ENCODE assay signal across 1 cellular context in genomic region chr6:3372184-3372846, GRCh38.
TF ChIP-seq lines count a peak whose summit lies in the region.

No MANE protein-coding gene starts in this region.

TF ChIP-seq in HepG2, 621 proteins besides CTCF, POLR2A, EP300 and RAD21 (continued from another document):
- TF ChIP-seq GPBP1L1 (CRISPR knock-in tag; IDR thresholded peaks at IDR 0.05) (no peak), STAT5B (CRISPR knock-in tag; IDR thresholded peaks at IDR 0.05) (no peak), NFAT5 (CRISPR knock-in tag; IDR thresholded peaks at IDR 0.05) (no peak), TARDBP (CRISPR knock-in tag; IDR thresholded peaks at IDR 0.05) (0 out of 2 replicates have a peak, but pooled peaks have one; percentile 25), MYNN (CRISPR knock-in tag; IDR thresholded peaks at IDR 0.05; ENCODE audit: low read depth) (no peak), ZBTB34 (CRISPR knock-in tag; IDR thresholded peaks at IDR 0.05) (peak; percentile 43; the same call in 1 of the 2 replicates), SNAPC2 (CRISPR knock-in tag; IDR thresholded peaks at IDR 0.05) (no peak), ZNF572 (CRISPR knock-in tag; IDR thresholded peaks at IDR 0.05) (0 out of 2 replicates have a peak, but pooled peaks have one; percentile 11), GATAD2A (CRISPR knock-in tag; IDR thresholded peaks at IDR 0.05) (peak; percentile 24; the same call in 1 of the 2 replicates), XBP1 (CRISPR knock-in tag; IDR thresholded peaks at IDR 0.05) (no peak), PRPF4 (IDR thresholded peaks at IDR 0.05; ENCODE audit: low read depth, low read length, poor library complexity, severe bottlenecking) (peak; percentile 51), ZNF207 (IDR thresholded peaks at IDR 0.05; ENCODE audit: borderline replicate concordance) (no peak), ZNF576 (CRISPR knock-in tag; IDR thresholded peaks at IDR 0.05) (no peak), ETV5 (CRISPR knock-in tag; IDR thresholded peaks at IDR 0.05; ENCODE audit: borderline replicate concordance) (0 out of 2 replicates have a peak, but pooled peaks have one; percentile 11), ZNF607 (CRISPR knock-in tag; IDR thresholded peaks at IDR 0.05; ENCODE audit: borderline replicate concordance) (no peak), ZNF564 (CRISPR knock-in tag; IDR thresholded peaks at IDR 0.05) (no peak)
TF ChIP-seq in HepG2: peak in this region for 35.
